Comparison of ENCODE assay signal across 8 cellular contexts in the genomic region with DNA sequence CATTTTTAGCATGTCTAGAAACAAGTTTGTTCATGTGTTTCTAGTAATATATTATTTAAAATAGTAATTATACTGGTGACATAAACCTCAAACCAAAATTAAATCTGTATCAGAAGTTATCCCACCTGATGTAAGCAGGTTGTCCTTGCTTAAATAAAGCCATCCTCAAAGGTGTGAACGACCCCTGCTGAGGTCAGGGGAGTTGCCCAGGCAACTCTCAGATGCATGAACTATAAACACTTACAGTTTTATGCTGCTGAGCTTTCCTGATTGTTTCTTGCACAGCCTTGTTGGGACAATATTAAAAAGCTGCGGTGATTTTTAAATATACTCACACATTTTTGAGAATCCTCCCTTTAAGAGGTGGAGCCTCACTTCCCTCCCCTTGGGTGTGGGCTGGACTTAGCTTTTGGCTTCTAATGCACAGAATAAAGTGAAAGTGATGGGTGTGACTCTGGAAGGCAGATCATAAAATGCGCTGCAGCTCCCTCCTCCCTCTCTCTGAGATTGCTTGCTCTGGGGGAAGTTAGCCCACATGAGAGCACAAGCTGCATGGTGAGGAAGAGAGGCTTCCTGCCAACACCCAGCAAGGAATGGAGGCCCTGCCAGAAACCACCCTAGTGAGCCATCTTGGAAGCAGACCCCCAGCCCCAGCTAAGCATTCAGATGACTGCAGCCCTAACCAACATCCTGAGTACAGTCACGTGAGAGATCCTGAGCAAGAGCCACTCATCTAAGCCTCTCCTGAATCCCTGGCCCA.
DNase-seq lines count a peak whose midpoint lies in the region; ATAC-seq and TF ChIP-seq lines count a peak whose summit lies in the region.

No MANE protein-coding gene starts in this region.

- H3F3A ChIP-seq in SU-DHL-6 (ENCODE audit: insufficient read depth): no peaks in the 10 kb centered on the region

- H4K8ac ChIP-seq in mesendoderm (ENCODE audit: low read depth, low read length): no peak overlapping the region

- WGBS in mesendoderm (ENCODE audit: extremely low coverage, insufficient coverage, low lambda C conversion rate): no CpG with 5 or more reads among the region's 4 CpGs
- WGBS in aorta, 2 donors: 28 to 39% methylated on average over 4 of the region's 4 CpGs

- H3K27ac ChIP-seq in SU-DHL-6 (ENCODE audit: low read depth, low read length): no peak overlapping the region
- H3K27ac ChIP-seq in breast epithelium: peak overlapping the region in 1 of 2 donors; percentile 1
- H3K27ac ChIP-seq in mesendoderm (ENCODE audit: low read depth, low read length): no peak overlapping the region
- H3K27ac ChIP-seq in aorta (ENCODE audit: low read depth in 1 of 2, low read length in 2 of 2): peak overlapping the region in 1 of 2 donors; percentile 22

- H2BK15ac ChIP-seq in mesendoderm (replicated peaks; ENCODE audit: low read depth): no peak overlapping the region

- peak overlapping the region; percentile 3 for H3K18ac ChIP-seq in mesendoderm (ENCODE audit: low read length)

- CTCF ChIA-PET in BJ (lab: Yijun Ruan, JAX): no interaction called here

- no peak overlapping the region for H2BK5ac ChIP-seq in mesendoderm (ENCODE audit: low read length)

- no peaks in the 10 kb centered on the region for H3K9me3 ChIP-seq in SU-DHL-6 (ENCODE audit: insufficient read depth, low read length)
- no peaks in the 10 kb centered on the region for H3K9me3 ChIP-seq in breast epithelium
- no peaks in the 10 kb centered on the region for H3K9me3 ChIP-seq in aorta (ENCODE audit: control insufficient read depth, low read length)

- ATAC-seq in GM19351 (IDR thresholded peaks at IDR 0.05; ENCODE audit: unreplicated experiment) (peak; percentile 89), aorta (ENCODE audit: low FRiP score) (peak; percentile 87)

- H3K4me2 ChIP-seq in SU-DHL-6 (ENCODE audit: low read depth, low read length, poor library complexity, severe bottlenecking): peak overlapping the region; percentile 18
- no peak overlapping the region for H3K4me2 ChIP-seq in mesendoderm (ENCODE audit: low read length)

- no peaks in the 10 kb centered on the region for H4K20me1 ChIP-seq in SU-DHL-6 (ENCODE audit: low read depth, low read length)

- no peaks in the 10 kb centered on the region for H3K9me2 ChIP-seq in SU-DHL-6 (replicated peaks; ENCODE audit: insufficient read depth, low read length)

- H4K5ac ChIP-seq in mesendoderm (ENCODE audit: low read length): no peak overlapping the region

- POLR2A ChIA-PET in BJ (lab: Charles Lee): no interaction called here

- H3K56ac ChIP-seq in mesendoderm (ENCODE audit: low read length): no peak overlapping the region

- H3K23ac ChIP-seq in mesendoderm (ENCODE audit: low read length): no peak overlapping the region

- H2BK120ac ChIP-seq in mesendoderm (ENCODE audit: low read depth, low read length): no peak overlapping the region

- no peak overlapping the region for H2AFZ ChIP-seq in SU-DHL-6 (ENCODE audit: low read depth, low read length, severe bottlenecking)

- no peak overlapping the region for H3K4ac ChIP-seq in mesendoderm (ENCODE audit: low read depth, low read length)

- H3K9ac ChIP-seq in SU-DHL-6 (ENCODE audit: low read length) (no peak overlapping the region), mesendoderm (ENCODE audit: low read length) (no peak overlapping the region)

- DNase-seq in BJ (ENCODE audit: low read depth) (peak; percentile 76), HPDE6-E6E7 (ENCODE audit: extremely low spot score) (peak; percentile 21), breast epithelium (ENCODE audit: low spot score in 2 of 2) (no peak), mesendoderm (peak; percentile 86), aorta (peak in 1 of 2 donors; percentile 76), DMS53 treated with DMSO at 0.1 percent for 48 hours (lab: John Stamatoyannopoulos, UW; ENCODE audit: unreplicated experiment) (no peak)

- TF ChIP-seq CTCF in BJ (IDR thresholded peaks at IDR 0.05; ENCODE audit: insufficient read depth, low read depth, low read length) (no peak), SU-DHL-6 (IDR thresholded peaks at IDR 0.05; ENCODE audit: insufficient read depth, low read length, poor library complexity, severe bottlenecking) (no peak), breast epithelium (IDR thresholded peaks at IDR 0.05) (no peak)

- intact Hi-C loops in breast epithelium (cut with DNase I; ENCODE audit: low total_unique reads): no loop called here
- intact Hi-C loops in aorta (cut with DNase I): no loop called here

- H3K79me2 ChIP-seq in SU-DHL-6 (ENCODE audit: insufficient read depth, low read length) (no peaks in the 10 kb centered on the region), mesendoderm (ENCODE audit: control insufficient read depth, insufficient read depth, low read length) (no peaks in the 10 kb centered on the region)

- H3K27me3 ChIP-seq in BJ (ENCODE audit: control insufficient read depth, insufficient read depth, low read length): no peaks in the 10 kb centered on the region
- H3K27me3 ChIP-seq in SU-DHL-6 (ENCODE audit: low read length): no peaks in the 10 kb centered on the region
- no peaks in the 10 kb centered on the region for H3K27me3 ChIP-seq in breast epithelium
- H3K27me3 ChIP-seq in mesendoderm (ENCODE audit: insufficient read depth, low read length, poor library complexity): no peaks in the 10 kb centered on the region
- H3K27me3 ChIP-seq in aorta (ENCODE audit: control insufficient read depth in 1 of 2, insufficient read depth in 2 of 2, low read length in 1 of 2): no peaks in the 10 kb centered on the region

- no peak overlapping the region for H3K4me3 ChIP-seq in BJ (ENCODE audit: low read depth, low read length)
- no peak overlapping the region for H3K4me3 ChIP-seq in SU-DHL-6 (ENCODE audit: insufficient read depth, low read length, poor library complexity, severe bottlenecking)
- H3K4me3 ChIP-seq in breast epithelium: peak overlapping the region; percentile 0 to 11 (median 5)
- no peak overlapping the region for H3K4me3 ChIP-seq in mesendoderm (ENCODE audit: low read length)
- H3K4me3 ChIP-seq in aorta (ENCODE audit: low read length in 2 of 2): no peak overlapping the region

- no peak for TF ChIP-seq POLR2A in breast epithelium (IDR thresholded peaks at IDR 0.05)

- H3K79me1 ChIP-seq in mesendoderm (ENCODE audit: low read length): no peaks in the 10 kb centered on the region

- H2AK5ac ChIP-seq in mesendoderm (ENCODE audit: low read length): no peak overlapping the region

- H3K4me1 ChIP-seq in breast epithelium (no peaks in the 10 kb centered on the region), mesendoderm (ENCODE audit: control insufficient read depth, low read depth, low read length) (no peaks in the 10 kb centered on the region), aorta (ENCODE audit: control insufficient read depth in 1 of 2, insufficient read depth in 2 of 2, low read length in 2 of 2) (no peaks in the 10 kb centered on the region)

- H3K36me3 ChIP-seq in BJ (ENCODE audit: control insufficient read depth, insufficient read depth, low read length) (no peaks in the 10 kb centered on the region), SU-DHL-6 (ENCODE audit: low read length) (no peaks in the 10 kb centered on the region), breast epithelium (no peaks in the 10 kb centered on the region), mesendoderm (ENCODE audit: control insufficient read depth, insufficient read depth, low read length) (no peaks in the 10 kb centered on the region), aorta (ENCODE audit: control insufficient read depth in 1 of 2, insufficient read depth in 2 of 2, low read length in 1 of 2) (no peaks in the 10 kb centered on the region)

Comparison
In these comparisons a context has a peak if more than half of its experiments do, and no peak if none do; other contexts are left out.
1. DNase-seq: peak in BJ (single experiment), HPDE6-E6E7 (single experiment) and mesendoderm (single experiment); none in breast epithelium (0 of 2) and DMS53 treated with DMSO at 0.1 percent for 48 hours (single experiment).
2. H3K4me3 ChIP-seq: peak in breast epithelium (3 of 3); none in BJ (single experiment), SU-DHL-6 (single experiment), mesendoderm (single experiment) and aorta (0 of 2).